In the genomic region with DNA sequence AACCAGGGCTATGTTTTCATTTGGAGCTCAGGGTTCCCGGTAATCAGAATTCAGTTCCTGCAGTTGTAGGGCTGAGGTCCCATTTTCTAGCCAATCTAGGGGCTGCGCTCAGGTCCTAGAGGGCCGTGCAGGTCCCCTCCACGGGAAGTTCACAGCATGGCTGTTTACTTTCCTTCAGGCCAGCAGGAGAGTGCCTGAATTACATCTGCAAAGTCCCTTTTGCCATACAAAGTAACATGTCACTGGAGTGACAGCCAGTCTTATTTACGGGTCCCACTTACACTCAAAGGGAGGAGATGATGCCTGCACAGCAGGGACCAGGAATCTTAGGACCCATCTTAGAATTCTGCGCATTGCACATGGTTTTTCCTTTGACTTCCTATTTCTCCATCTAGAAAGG, we compare ENCODE assay signal across 1 cellular context.
TF ChIP-seq lines count a peak whose summit lies in the region.

No MANE protein-coding gene starts in this region.

TF ChIP-seq in SK-N-SH, 30 proteins besides CTCF, POLR2A, EP300 and RAD21 (continued from another document):
- no peak for TF ChIP-seq RFX5 (IDR thresholded peaks at IDR 0.05; ENCODE audit: low read length)
- TF ChIP-seq FOXJ3 (CRISPR knock-in tag; IDR thresholded peaks at IDR 0.05), result no peak
- TF ChIP-seq, protein P1, sequence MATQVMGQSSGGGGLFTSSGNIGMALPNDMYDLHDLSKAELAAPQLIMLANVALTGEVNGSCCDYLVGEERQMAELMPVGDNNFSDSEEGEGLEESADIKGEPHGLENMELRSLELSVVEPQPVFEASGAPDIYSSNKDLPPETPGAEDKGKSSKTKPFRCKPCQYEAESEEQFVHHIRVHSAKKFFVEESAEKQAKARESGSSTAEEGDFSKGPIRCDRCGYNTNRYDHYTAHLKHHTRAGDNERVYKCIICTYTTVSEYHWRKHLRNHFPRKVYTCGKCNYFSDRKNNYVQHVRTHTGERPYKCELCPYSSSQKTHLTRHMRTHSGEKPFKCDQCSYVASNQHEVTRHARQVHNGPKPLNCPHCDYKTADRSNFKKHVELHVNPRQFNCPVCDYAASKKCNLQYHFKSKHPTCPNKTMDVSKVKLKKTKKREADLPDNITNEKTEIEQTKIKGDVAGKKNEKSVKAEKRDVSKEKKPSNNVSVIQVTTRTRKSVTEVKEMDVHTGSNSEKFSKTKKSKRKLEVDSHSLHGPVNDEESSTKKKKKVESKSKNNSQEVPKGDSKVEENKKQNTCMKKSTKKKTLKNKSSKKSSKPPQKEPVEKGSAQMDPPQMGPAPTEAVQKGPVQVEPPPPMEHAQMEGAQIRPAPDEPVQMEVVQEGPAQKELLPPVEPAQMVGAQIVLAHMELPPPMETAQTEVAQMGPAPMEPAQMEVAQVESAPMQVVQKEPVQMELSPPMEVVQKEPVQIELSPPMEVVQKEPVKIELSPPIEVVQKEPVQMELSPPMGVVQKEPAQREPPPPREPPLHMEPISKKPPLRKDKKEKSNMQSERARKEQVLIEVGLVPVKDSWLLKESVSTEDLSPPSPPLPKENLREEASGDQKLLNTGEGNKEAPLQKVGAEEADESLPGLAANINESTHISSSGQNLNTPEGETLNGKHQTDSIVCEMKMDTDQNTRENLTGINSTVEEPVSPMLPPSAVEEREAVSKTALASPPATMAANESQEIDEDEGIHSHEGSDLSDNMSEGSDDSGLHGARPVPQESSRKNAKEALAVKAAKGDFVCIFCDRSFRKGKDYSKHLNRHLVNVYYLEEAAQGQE (IDR thresholded peaks at IDR 0.05; ENCODE audit: low read depth, low read length), result no peak
- no peak for TF ChIP-seq SMC3 (IDR thresholded peaks at IDR 0.05; ENCODE audit: low read depth, low read length)
- TF ChIP-seq FOXM1 (IDR thresholded peaks at IDR 0.05; ENCODE audit: low read depth), result no peak
- no peak for TF ChIP-seq RCOR1 (IDR thresholded peaks at IDR 0.05; ENCODE audit: low read length)
